In genomic region chr7:44984478-44984758, GRCh38 we compare ENCODE assay signal across 10 cellular contexts. TPM values are rescaled to one million over a fixed set of nuclear protein-coding genes. Genes with fewer than 3 reads are reported as not detected.
DNase-seq lines count a peak whose midpoint lies in the region; TF ChIP-seq lines count a peak whose summit lies in the region.
"Had no signal": no experiment of that assay in that cellular context is flagged by ENCODE, and none has a peak within 500 bp of the region (broad histone marks: within the 10 kb centered on the region; RNA-seq: fewer than 3 reads in every experiment).

No MANE protein-coding gene starts in this region.

- H4K12ac ChIP-seq in trophoblast cell (ENCODE audit: low read depth, low read length): no peak overlapping the region

- dilution Hi-C loops in mammary epithelial cell (cut with HindIII; ENCODE audit: low sequenced_read_pairs): no loop called here

- no peaks in the 10 kb centered on the region for H3K9me2 ChIP-seq in MM.1S (replicated peaks; ENCODE audit: insufficient read depth, low read length)

- TF ChIP-seq CTCF in GM12864 (IDR thresholded peaks at IDR 0.05; ENCODE audit: low read depth, low read length, missing control alignments) (no peak), MM.1S (IDR thresholded peaks at IDR 0.05; ENCODE audit: low read length) (no peak), mammary epithelial cell (conservative IDR thresholded peaks at IDR 0.05 in 1 of 2, IDR thresholded peaks at IDR 0.05 in 1 of 2; ENCODE audit: extremely low read depth in 1 of 2, insufficient read depth in 1 of 2, low read depth in 1 of 2, low read length in 2 of 2) (no peak), stomach (IDR thresholded peaks at IDR 0.05) (no peak)

- no peak overlapping the region for H2BK5ac ChIP-seq in trophoblast cell (ENCODE audit: low read depth, low read length, poor library complexity)

- H4K20me1 ChIP-seq in MM.1S (ENCODE audit: insufficient read depth, low read length): no peaks in the 10 kb centered on the region
- H4K20me1 ChIP-seq in mammary epithelial cell (ENCODE audit: insufficient read depth, low read length): no peaks in the 10 kb centered on the region

- intact Hi-C loops in mammary epithelial cell (cut with micrococcal nuclease): loop anchor here (10.0 kb wide), 1 partner anchor 100 kb away; the partner anchor contains the start of gene NACAD
- intact Hi-C loops in stomach (cut with DNase I; ENCODE audit: low total_unique reads): no loop called here

- H3F3A ChIP-seq in MM.1S (ENCODE audit: insufficient read depth, low read length): peaks cover 40% of the 10 kb centered on the region

- 36% methylated on average over 3 of the region's 3 CpGs for WGBS in mammary epithelial cell (ENCODE audit: low coverage, missing lambda C conversion rate)
- no CpG with 5 or more reads among the region's 3 CpGs for WGBS in trophoblast cell (ENCODE audit: extremely low coverage, insufficient coverage, insufficient read length)
- 50 to 71% (median 52%) methylated on average over 3 of the region's 3 CpGs for WGBS in stomach, 5 donors

- H3K23ac ChIP-seq in trophoblast cell (ENCODE audit: low read length): no peak overlapping the region

- H3K18ac ChIP-seq in trophoblast cell (ENCODE audit: low read length): peak overlapping the region; percentile 34

- no peak overlapping the region for H2BK12ac ChIP-seq in trophoblast cell (ENCODE audit: low read length)

- CTCF ChIA-PET in mammary epithelial cell (lab: Charles Lee; ENCODE audit: low non-redundant PET): no interaction called here

- H3K9me3 ChIP-seq in MM.1S (replicated peaks; ENCODE audit: insufficient read depth, low read length): no peaks in the 10 kb centered on the region
- H3K9me3 ChIP-seq in mammary epithelial cell (replicated peaks; ENCODE audit: insufficient read depth, low read length): no peaks in the 10 kb centered on the region
- H3K9me3 ChIP-seq in trophoblast cell (ENCODE audit: insufficient read depth, low read depth, low read length): no peaks in the 10 kb centered on the region
- no peaks in the 10 kb centered on the region for H3K9me3 ChIP-seq in stomach

- no peak overlapping the region for H4K8ac ChIP-seq in trophoblast cell (ENCODE audit: low read depth, low read length)

- H2BK120ac ChIP-seq in trophoblast cell (ENCODE audit: insufficient read depth, low read length, poor library complexity): no peak overlapping the region

- no peak overlapping the region for H4K91ac ChIP-seq in trophoblast cell (ENCODE audit: low read depth, low read length)

- no peak for TF ChIP-seq EP300 in stomach (IDR thresholded peaks at IDR 0.05)

- peaks cover 30% of the 10 kb centered on the region for H3K79me2 ChIP-seq in MM.1S (ENCODE audit: low read length)
- peaks cover 40% of the 10 kb centered on the region for H3K79me2 ChIP-seq in mammary epithelial cell (ENCODE audit: insufficient read depth, low read length)
- H3K79me2 ChIP-seq in trophoblast cell (ENCODE audit: control insufficient read depth, insufficient read depth, low read length, poor library complexity): peaks cover 11% of the 10 kb centered on the region

- peak overlapping the region; percentile 85 for H3K4me2 ChIP-seq in MM.1S (ENCODE audit: low read depth, low read length)
- H3K4me2 ChIP-seq in mammary epithelial cell (ENCODE audit: insufficient read depth, low read depth, low read length): peak overlapping the region; percentile 85
- H3K4me2 ChIP-seq in trophoblast cell (ENCODE audit: low read length): peak overlapping the region; percentile 11

- DNase-seq in GM12864 (ENCODE audit: low read depth) (no peak), MM.1S (no peak), mammary epithelial cell (no peak), trophoblast cell (no peak), middle frontal gyrus (ENCODE audit: extremely low spot score, low spot score) (no peak), nucleus accumbens (lab: John Stamatoyannopoulos, UW) (no peak), NCI-H446 (lab: John Stamatoyannopoulos, UW) (no peak), stomach (no peak)
- DNase-seq: cortex of kidney had no signal

- H2AK5ac ChIP-seq in trophoblast cell (ENCODE audit: low read length): no peak overlapping the region

- H3K79me1 ChIP-seq in trophoblast cell (ENCODE audit: low read length): peaks cover 10% of the 10 kb centered on the region

- H3K14ac ChIP-seq in trophoblast cell (ENCODE audit: low read length): no peak overlapping the region

- BruUV-seq in mammary epithelial cell (replicated peaks; lab: Mats Ljungman, UMichigan): no TSS peak

- H3K27me3 ChIP-seq in MM.1S (replicated peaks; ENCODE audit: insufficient read depth, low read length) (no peaks in the 10 kb centered on the region), mammary epithelial cell (ENCODE audit: insufficient read depth, low read length) (no peaks in the 10 kb centered on the region), trophoblast cell (ENCODE audit: insufficient read depth, low read length) (no peaks in the 10 kb centered on the region), stomach (no peaks in the 10 kb centered on the region)

- H3K36me3 ChIP-seq in MM.1S (replicated peaks; ENCODE audit: insufficient read depth, low read length): peaks cover 13% of the 10 kb centered on the region; the same call in 1 of the 2 replicates
- peaks cover 27% of the 10 kb centered on the region for H3K36me3 ChIP-seq in mammary epithelial cell (ENCODE audit: insufficient read depth, low read length)
- peaks cover 28 to 30% of the 10 kb centered on the region in 2 experiments for H3K36me3 ChIP-seq in trophoblast cell (ENCODE audit: control insufficient read depth in 1 of 2, insufficient read depth in 2 of 2, low read length in 2 of 2)
- H3K36me3 ChIP-seq in stomach: peaks cover 30 to 60% (median 52%) of the 10 kb centered on the region in 4 donors

- H3K9ac ChIP-seq in MM.1S (ENCODE audit: low read length): peak overlapping the region; percentile 84; the same call in 1 of the 2 replicates
- H3K9ac ChIP-seq in mammary epithelial cell (ENCODE audit: insufficient read depth, low read length): no peak overlapping the region
- no peak overlapping the region for H3K9ac ChIP-seq in trophoblast cell (ENCODE audit: low read length)

- H3K4me1 ChIP-seq in MM.1S (ENCODE audit: low read length) (peaks cover 44% of the 10 kb centered on the region), mammary epithelial cell (ENCODE audit: insufficient read depth, low read length) (peaks cover 22% of the 10 kb centered on the region), trophoblast cell (ENCODE audit: control insufficient read depth in 1 of 2, insufficient read depth in 2 of 2, low read length in 2 of 2) (peaks cover 5 to 12% of the 10 kb centered on the region in 2 experiments), stomach (peaks cover 24 to 55% (median 41%) of the 10 kb centered on the region in 4 donors)

- no peak overlapping the region for H3K4ac ChIP-seq in trophoblast cell (ENCODE audit: low read depth, low read length)

- H3K27ac ChIP-seq in MM.1S (ENCODE audit: low read length) (no peak overlapping the region), mammary epithelial cell (ENCODE audit: insufficient read depth, low read depth, low read length) (no peak overlapping the region), trophoblast cell (ENCODE audit: low read depth, low read length) (no peak overlapping the region), stomach (peak overlapping the region in 2 of 5 donors; percentile 96)

- no peak overlapping the region for H2AFZ ChIP-seq in MM.1S (ENCODE audit: low read length)
- H2AFZ ChIP-seq in mammary epithelial cell (ENCODE audit: low read depth, low read length): no peak overlapping the region
- H2AFZ ChIP-seq in trophoblast cell (ENCODE audit: insufficient read depth, low read length, poor library complexity): no peak overlapping the region

- TF ChIP-seq POLR2A in stomach (IDR thresholded peaks at IDR 0.05): no peak

- H3K4me3 ChIP-seq in GM12864 (ENCODE audit: low read depth, low read length) (peak overlapping the region; percentile 99), MM.1S (ENCODE audit: low read length) (peak overlapping the region; percentile 78), mammary epithelial cell (replicated peaks in 1 of 3; ENCODE audit: insufficient read depth in 1 of 3, low read depth in 2 of 3, low read length in 3 of 3) (peak overlapping the region; percentile 76 to 91 (median 84)), trophoblast cell (ENCODE audit: low read depth, low read length) (no peak overlapping the region), stomach (peak overlapping the region in 2 of 4 donors; percentile 58 to 71)

- in situ Hi-C loops in mammary epithelial cell (cut with MboI; ENCODE audit: low sequenced_read_pairs in 2 of 2): no loop called here

RNA-seq across cellular contexts. Expression of gene MYO1G, which starts 5.6 kb away (rescaled TPM):
- total RNA-seq in mammary epithelial cell: under 1 TPM in 1 of 2 donors, not detected in 1; 0.17 TPM
- polyA plus RNA-seq in mammary epithelial cell: 0.02 TPM
- polyA minus RNA-seq in mammary epithelial cell: not detected
- 0.03 TPM in 2 replicates for polyA plus RNA-seq in trophoblast cell (2013)
- 10 to 100 TPM in 1 of 5 donors, 1 to 10 TPM in 4; 1.7 to 16.7 (median 4.0) TPM for total RNA-seq in stomach
- 1 to 10 TPM; 2.0 to 3.4 (median 3.2) TPM for polyA plus RNA-seq in stomach
- total RNA-seq: HT1080 had no signal

RNA-seq across cellular contexts. Expression of gene CCM2, which starts 15.6 kb away (rescaled TPM):
- total RNA-seq in mammary epithelial cell (10 to 100 TPM; 73.2 to 75.6 TPM), stomach (10 to 100 TPM in 4 of 5 donors, 1 to 10 TPM in 1; 1.8 to 31.7 (median 17.2) TPM)
- polyA plus RNA-seq in mammary epithelial cell (66.2 TPM), stomach (10 to 100 TPM; 33.1 to 39.0 (median 38.7) TPM)
- 107 TPM for polyA minus RNA-seq in mammary epithelial cell
- 25.9 and 26.5 TPM in 2 replicates for polyA plus RNA-seq in trophoblast cell (2013)

Comparison
In these comparisons a context has a peak if more than half of its experiments do, and no peak if none do; other contexts are left out.
1. H3K4me2 ChIP-seq: peak in every context shown above with its lines; median percentile 85 in MM.1S; 85 in mammary epithelial cell; 11 in trophoblast cell.